ENCODE assay signal across 18 cellular contexts in the genomic region with DNA sequence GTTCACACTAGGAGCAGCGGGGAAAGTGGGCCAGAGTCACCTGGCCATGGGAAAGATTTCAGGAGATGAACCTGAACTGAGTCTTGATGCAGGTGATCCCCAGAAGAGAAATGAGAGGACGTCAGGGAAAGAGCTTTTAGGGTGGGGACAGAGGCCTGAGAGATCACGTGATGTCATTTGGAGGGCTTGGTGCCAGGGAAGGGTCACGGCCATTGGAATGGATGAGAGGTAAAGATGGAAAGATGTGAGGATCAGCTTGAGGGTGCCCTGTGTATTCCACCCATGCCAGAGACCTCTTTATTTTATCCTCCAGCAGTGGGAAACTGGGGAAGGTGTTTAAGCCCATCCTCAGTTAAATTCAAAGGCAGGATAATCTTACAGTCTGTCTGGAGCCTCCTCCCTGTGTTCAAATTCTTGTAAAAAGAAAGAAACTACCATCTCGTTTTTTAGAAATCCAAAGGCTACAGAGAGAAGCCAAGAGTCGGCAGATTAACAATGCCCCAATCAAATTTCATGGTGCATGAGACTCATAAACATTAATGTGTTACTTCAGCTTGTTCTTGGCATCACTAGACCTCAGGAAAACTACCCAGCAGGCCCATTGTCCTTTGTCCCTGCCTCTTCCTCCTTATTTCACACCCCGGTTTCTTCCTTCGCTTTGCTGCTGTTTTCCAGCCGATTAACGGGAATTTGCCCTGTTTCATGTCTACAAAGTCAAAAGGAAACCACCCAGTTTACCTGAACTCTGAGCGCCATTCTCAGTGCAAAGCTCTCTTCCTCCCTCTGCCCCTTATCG.
DNase-seq lines count a peak whose midpoint lies in the region; ATAC-seq, FAIRE-seq and TF ChIP-seq lines count a peak whose summit lies in the region.
"Had no signal": no experiment of that assay in that cellular context is flagged by ENCODE, and none has a peak within 500 bp of the region (broad histone marks: within the 10 kb centered on the region; RNA-seq: fewer than 3 reads in every experiment).

No MANE protein-coding gene starts in this region.

- peaks cover 10% of the 10 kb centered on the region for H3K9me3 Mint-ChIP-seq in activated naive CD4-positive, alpha-beta T cell treated with anti-CD3 and anti-CD28 coated beads, Interleukin-2, amount 10 ng/mL, durations not matched to agents 7 days and 5 days
- no peaks in the 10 kb centered on the region for H3K9me3 Mint-ChIP-seq in CD8-positive, alpha-beta memory T cell
- no peaks in the 10 kb centered on the region for H3K9me3 Mint-ChIP-seq in stimulated activated memory B cell treated with anti-CD40 and anti-IgM and Interleukin-4, amounts not matched to agents 10 μg/mL and 1 μg/mL and 100 μg/mL, for 72 hours

- H3K4me1 Mint-ChIP-seq in activated naive CD4-positive, alpha-beta T cell treated with anti-CD3 and anti-CD28 coated beads, Interleukin-2, amount 10 ng/mL, durations not matched to agents 7 days and 5 days, result peaks cover 80% of the 10 kb centered on the region
- H3K4me1 Mint-ChIP-seq in CD8-positive, alpha-beta memory T cell, result peaks cover 65 to 85% (median 73%) of the 10 kb centered on the region in 3 donors
- H3K4me1 Mint-ChIP-seq in stimulated activated memory B cell treated with anti-CD40 and anti-IgM and Interleukin-4, amounts not matched to agents 10 μg/mL and 1 μg/mL and 100 μg/mL, for 72 hours, result peaks cover 46% of the 10 kb centered on the region

- no TSS peak for BruUV-seq in K562 (replicated peaks; lab: Mats Ljungman, UMichigan)

- H3K9ac ChIP-seq in K562 (ENCODE audit: insufficient read depth in 1 of 2, low read depth in 2 of 2, low read length in 2 of 2), result no peak overlapping the region

- no peaks in the 10 kb centered on the region for H3K36me3 ChIP-seq in CD8-positive, alpha-beta memory T cell (ENCODE audit: insufficient read depth, low read length)
- no peaks in the 10 kb centered on the region for H3K36me3 ChIP-seq in K562 (ENCODE audit: control insufficient read depth, insufficient read depth, low read length)
- H3K36me3 ChIP-seq: ascending aorta, SJCRH30, vagina had no signal

- WGBS in K562 (ENCODE audit: insufficient coverage, low coverage, missing lambda C conversion rate), result 40% methylated on average over 12 of the region's 12 CpGs

- H2AFZ ChIP-seq in K562 (ENCODE audit: low read depth, low read length), result no peak overlapping the region

- H3K27ac ChIP-seq in CD8-positive, alpha-beta memory T cell (ENCODE audit: low read depth, low read length), result no peak overlapping the region
- H3K27ac ChIP-seq in K562 (ENCODE audit: extremely low read depth, low read depth, low read length), result no peak overlapping the region
- H3K27ac ChIP-seq: ascending aorta, SJCRH30, vagina had no signal

- DNase-seq in activated naive CD4-positive, alpha-beta T cell treated with anti-CD3 and anti-CD28 coated beads, Interleukin-2, amount 10 ng/mL, durations not matched to agents 7 days and 5 days, result no peak
- no peak for DNase-seq in activated naive CD4-positive, alpha-beta T cell treated with anti-CD3 and anti-CD28 coated beads, Interleukin-2, amount 50 U/mL, for 16 hours
- no peak for DNase-seq in CD8-positive, alpha-beta memory T cell
- no peak for DNase-seq in K562 (ENCODE audit: extremely low read depth in 1 of 4, low spot score in 3 of 4)
- no peak for DNase-seq in posterior cingulate gyrus
- no peak for DNase-seq in HEK293T (ENCODE audit: extremely low spot score)
- DNase-seq: activated CD4-positive, alpha-beta T cell treated with anti-CD3 and anti-CD28 coated beads, Interleukin-2, amount 50 U/mL, for 1 hour; Caco-2; naive thymus-derived CD4-positive, alpha-beta T cell; NCI-H1105 treated with DMSO at 0.1 percent for 48 hours; NCI-H526 treated with DMSO at 0.1 percent for 48 hours; SJCRH30 had no signal

- CTCF ChIA-PET in activated naive CD4-positive, alpha-beta T cell treated with anti-CD3 and anti-CD28 coated beads, Interleukin-2, amount 10 ng/mL, durations not matched to agents 7 days and 5 days (lab: Charles Lee), result interaction anchor here (1.7 to 4.4 kb wide), 2 partner anchors 31 to 35 kb away, joined by 6 to 16 read pairs; no protein-coding TSS in a partner anchor
- CTCF ChIA-PET in CD8-positive, alpha-beta memory T cell (lab: Charles Lee), result interaction anchor here (1.2 to 2.0 kb wide), 3 partner anchors 8 to 117 kb away, joined by 3 to 7 read pairs (median 3); no protein-coding TSS in a partner anchor
- CTCF ChIA-PET in K562 (lab: Yijun Ruan, JAX; ENCODE audit: low intra/inter-chr PET ratio), result interaction anchor here (1.2 kb wide), 1 partner anchor 36 kb away, joined by 3 read pairs; no protein-coding TSS in a partner anchor
- CTCF ChIA-PET in HEK293T (lab: Yijun Ruan, JAX), result no interaction called here

- in situ Hi-C loops in K562 (cut with MboI), result no loop called here

- H3K9me1 ChIP-seq in K562 (ENCODE audit: control insufficient read depth, insufficient read depth, low read length), result no peaks in the 10 kb centered on the region

- no peaks in the 10 kb centered on the region for H3K27me3 Mint-ChIP-seq in activated naive CD4-positive, alpha-beta T cell treated with anti-CD3 and anti-CD28 coated beads, Interleukin-2, amount 10 ng/mL, durations not matched to agents 7 days and 5 days
- no peaks in the 10 kb centered on the region for H3K27me3 Mint-ChIP-seq in CD8-positive, alpha-beta memory T cell
- no peaks in the 10 kb centered on the region for H3K27me3 Mint-ChIP-seq in stimulated activated memory B cell treated with anti-CD40 and anti-IgM and Interleukin-4, amounts not matched to agents 10 μg/mL and 1 μg/mL and 100 μg/mL, for 72 hours
- H3K27me3 Mint-ChIP-seq: naive thymus-derived CD4-positive, alpha-beta T cell had no signal

- H3K4me2 ChIP-seq in K562 (ENCODE audit: insufficient read depth, low read length), result no peak overlapping the region

- POLR2A ChIA-PET in CD8-positive, alpha-beta memory T cell (lab: Charles Lee), result interaction anchor here (1.3 kb wide), 1 partner anchor 69 kb away, joined by 3 read pairs; no protein-coding TSS in a partner anchor
- POLR2A ChIA-PET in K562 (lab: Yijun Ruan, JAX), result interaction anchor here (0.5 to 1.9 kb wide), 4 partner anchors 8 to 88 kb away, joined by 3 to 5 read pairs (median 4); no protein-coding TSS in a partner anchor
- POLR2A ChIA-PET in HEK293T (lab: Yijun Ruan, JAX), result no interaction called here

- no peak for TF ChIP-seq EP300 in K562 (IDR thresholded peaks at IDR 0.05; ENCODE audit: low read length)

- peaks cover 24% of the 10 kb centered on the region for H3K4me1 ChIP-seq in CD8-positive, alpha-beta memory T cell (ENCODE audit: insufficient read depth, low read length)
- peaks cover 0 to 22% of the 10 kb centered on the region in 2 experiments; a peak in 4 of 5 replicates for H3K4me1 ChIP-seq in K562 (replicated peaks in 1 of 2; ENCODE audit: control insufficient read depth in 2 of 2, insufficient read depth in 2 of 2, low read length in 2 of 2)
- H3K4me1 ChIP-seq: ascending aorta, Caco-2, SJCRH30 had no signal

- ATAC-seq in K562 (no peak), GM18870 (IDR thresholded peaks at IDR 0.05; ENCODE audit: unreplicated experiment) (no peak)
- no peak for ATAC-seq in stimulated activated memory B cell treated with anti-CD40 and anti-IgM and Interleukin-4, amounts not matched to agents 10 μg/mL and 1 μg/mL and 100 μg/mL, for 72 hours
- ATAC-seq: HCT116; naive thymus-derived CD4-positive, alpha-beta T cell had no signal

- no peaks in the 10 kb centered on the region for H3K9me3 ChIP-seq in CD8-positive, alpha-beta memory T cell (ENCODE audit: low read length)
- H3K9me3 ChIP-seq in K562 (replicated peaks; ENCODE audit: control insufficient read depth, insufficient read depth, low read depth, low read length), result no peaks in the 10 kb centered on the region
- H3K9me3 ChIP-seq: ascending aorta, Caco-2, SJCRH30, vagina had no signal

- no peaks in the 10 kb centered on the region for H4K20me1 ChIP-seq in K562 (replicated peaks; ENCODE audit: control insufficient read depth, insufficient read depth, low read length)

- intact Hi-C loops in K562 (cut with micrococcal nuclease) (no loop called here), posterior cingulate gyrus (cut with DNase I) (no loop called here)

- no peak overlapping the region for H3K4me3 ChIP-seq in CD8-positive, alpha-beta memory T cell (ENCODE audit: low read length)
- no peak overlapping the region for H3K4me3 ChIP-seq in K562
- H3K4me3 ChIP-seq: ascending aorta, SJCRH30, vagina had no signal

- no peak for TF ChIP-seq RAD21 in K562 (CRISPR knock-in tag; conservative IDR thresholded peaks at IDR 0.05 in 1 of 2, IDR thresholded peaks at IDR 0.05 in 1 of 2)

- no peak for FAIRE-seq in K562 (lab: Jason Lieb, UNC)
- FAIRE-seq: frontal cortex had no signal

- no peak for TF ChIP-seq CTCF in K562 (IDR thresholded peaks at IDR 0.05 in 2 of 3, conservative IDR thresholded peaks at IDR 0.05 in 1 of 3; ENCODE audit: insufficient read depth in 2 of 3, low read depth in 1 of 3, low read length in 3 of 3)

- no peaks in the 10 kb centered on the region for H3K27me3 ChIP-seq in CD8-positive, alpha-beta memory T cell (ENCODE audit: insufficient read depth, low read length, poor library complexity, severe bottlenecking)
- no peaks in the 10 kb centered on the region for H3K27me3 ChIP-seq in K562 (ENCODE audit: control insufficient read depth in 2 of 2, insufficient read depth in 2 of 2, low read length in 2 of 2)
- H3K27me3 ChIP-seq: ascending aorta, SJCRH30, vagina had no signal

- no peaks in the 10 kb centered on the region for H3K79me2 ChIP-seq in K562 (ENCODE audit: control insufficient read depth, insufficient read depth, low read length)

- no peak for TF ChIP-seq POLR2A in K562 (conservative IDR thresholded peaks at IDR 0.05)

- H3K4me3 Mint-ChIP-seq in activated naive CD4-positive, alpha-beta T cell treated with anti-CD3 and anti-CD28 coated beads, Interleukin-2, amount 10 ng/mL, durations not matched to agents 7 days and 5 days, result no peak overlapping the region
- H3K4me3 Mint-ChIP-seq in CD8-positive, alpha-beta memory T cell, result peak overlapping the region in 1 of 7 donors; percentile 57
- no peak overlapping the region for H3K4me3 Mint-ChIP-seq in stimulated activated memory B cell treated with anti-CD40 and anti-IgM and Interleukin-4, amounts not matched to agents 10 μg/mL and 1 μg/mL and 100 μg/mL, for 72 hours

- peak overlapping the region; percentile 47 for H3K27ac Mint-ChIP-seq in activated naive CD4-positive, alpha-beta T cell treated with anti-CD3 and anti-CD28 coated beads, Interleukin-2, amount 10 ng/mL, durations not matched to agents 7 days and 5 days
- peak overlapping the region in 5 of 8 donors; percentile 1 to 64 (median 44) for H3K27ac Mint-ChIP-seq in CD8-positive, alpha-beta memory T cell
- peak overlapping the region; percentile 58 for H3K27ac Mint-ChIP-seq in stimulated activated memory B cell treated with anti-CD40 and anti-IgM and Interleukin-4, amounts not matched to agents 10 μg/mL and 1 μg/mL and 100 μg/mL, for 72 hours

- peaks cover 47% of the 10 kb centered on the region for H3K36me3 Mint-ChIP-seq in activated naive CD4-positive, alpha-beta T cell treated with anti-CD3 and anti-CD28 coated beads, Interleukin-2, amount 10 ng/mL, durations not matched to agents 7 days and 5 days
- peaks cover 2 to 18% (median 15%) of the 10 kb centered on the region in 3 donors for H3K36me3 Mint-ChIP-seq in CD8-positive, alpha-beta memory T cell
- H3K36me3 Mint-ChIP-seq in stimulated activated memory B cell treated with anti-CD40 and anti-IgM and Interleukin-4, amounts not matched to agents 10 μg/mL and 1 μg/mL and 100 μg/mL, for 72 hours, result no peaks in the 10 kb centered on the region

TF ChIP-seq in HEK293T, 16 proteins besides CTCF, POLR2A, EP300 and RAD21 (continues in another document):
- no peak for TF ChIP-seq HDGF (IDR thresholded peaks at IDR 0.05; ENCODE audit: borderline replicate concordance)
